In the genomic region with DNA sequence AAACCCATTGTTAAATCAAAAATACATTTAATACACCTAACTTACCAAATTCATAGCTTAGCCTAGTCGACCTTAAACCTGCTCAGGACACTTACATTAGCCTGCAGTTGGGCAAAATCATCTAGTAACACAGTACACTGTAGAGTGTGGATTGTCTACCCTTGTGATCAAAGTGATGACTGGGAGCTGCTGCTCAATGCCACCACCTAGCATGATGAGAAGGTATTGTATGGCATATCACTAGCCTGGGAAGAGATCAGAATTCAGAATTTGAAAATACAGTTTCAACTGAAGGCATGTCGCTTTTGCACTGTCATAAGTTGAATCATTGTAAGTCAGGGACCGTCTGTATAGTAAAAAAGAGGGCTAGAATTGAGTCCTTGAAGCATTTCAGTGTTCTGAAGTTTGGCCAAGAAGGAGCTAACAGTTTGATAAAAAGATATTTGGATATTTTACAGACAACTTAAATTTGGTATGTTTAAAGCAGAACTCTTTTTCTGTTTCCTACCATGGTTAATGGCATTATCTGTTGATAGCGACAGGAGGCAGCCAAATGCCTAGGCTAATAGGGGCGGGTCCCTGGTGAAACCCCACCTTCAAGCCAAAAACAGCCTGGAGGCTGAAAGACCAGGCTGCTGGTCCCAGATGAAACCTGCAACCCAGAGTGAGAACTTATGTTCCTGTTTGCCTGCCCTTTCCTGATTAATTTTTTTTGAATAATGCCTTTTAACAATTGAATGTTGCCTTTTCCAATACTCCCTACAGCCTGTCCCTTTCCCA, we compare ENCODE assay signal across 13 cellular contexts. TPM values are rescaled to one million over a fixed set of nuclear protein-coding genes. Genes with fewer than 3 reads are reported as not detected.
DNase-seq lines count a peak whose midpoint lies in the region; ATAC-seq, FAIRE-seq and TF ChIP-seq lines count a peak whose summit lies in the region.
"Had no signal": no experiment of that assay in that cellular context is flagged by ENCODE, and none has a peak within 500 bp of the region (broad histone marks: within the 10 kb centered on the region; RNA-seq: fewer than 3 reads in every experiment).

No MANE protein-coding gene starts in this region.

- H3K9me3 ChIP-seq in H1 (ENCODE audit: insufficient read depth in 2 of 2, low read depth in 1 of 2, low read length in 1 of 2) (no peaks in the 10 kb centered on the region), transverse colon (no peaks in the 10 kb centered on the region), kidney (ENCODE audit: control insufficient read depth in 1 of 2, low read length in 2 of 2) (no peaks in the 10 kb centered on the region)
- H3K9me3 ChIP-seq: BLaER1 treated with 17β-estradiol and CSF1 and Interleukin-3, amounts not matched to agents 10 nM and 100 nM; prostate gland had no signal

- H3K56ac ChIP-seq in H1 (replicated peaks; ENCODE audit: insufficient read length, low read depth, low read length): no peak overlapping the region

- H3K79me2 ChIP-seq in H1 (ENCODE audit: control insufficient read depth in 1 of 2, insufficient read depth in 2 of 2, low read length in 2 of 2): no peaks in the 10 kb centered on the region

- H3K9ac ChIP-seq in H1 (replicated peaks in 1 of 4; ENCODE audit: extremely low read depth in 1 of 4, low read depth in 3 of 4, low read length in 3 of 4) (no peak overlapping the region), kidney (ENCODE audit: low read length in 2 of 2) (no peak overlapping the region)
- H3K9ac ChIP-seq: BLaER1 treated with 17β-estradiol and CSF1 and Interleukin-3, amounts not matched to agents 10 nM and 100 nM had no signal

- peak; percentile 2 for DNase-seq in activated CD8-positive, alpha-beta T cell treated with anti-CD3 and anti-CD28 coated beads for 36 hours
- no peak for DNase-seq in activated CD8-positive, alpha-beta T cell treated with anti-CD3 and anti-CD28 coated beads, Interleukin-2, amount 10 ng/mL, durations not matched to agents 7 days and 5 days
- DNase-seq in NB4 (ENCODE audit: low read depth): peak; percentile 4
- DNase-seq in H1 (ENCODE audit: low read depth in 1 of 2, low spot score in 2 of 2): no peak
- no peak for DNase-seq in transverse colon
- no peak for DNase-seq in kidney
- DNase-seq: activated naive CD4-positive, alpha-beta T cell treated with anti-CD3 and anti-CD28 coated beads for 36 hours; NCI-H524 treated with DMSO at 0.1 percent for 48 hours had no signal

- H3K27me3 ChIP-seq in H1 (replicated peaks in 1 of 4; ENCODE audit: control insufficient read depth in 3 of 4, extremely low read depth in 1 of 4, insufficient read depth in 3 of 4, low read length in 3 of 4) (no peaks in the 10 kb centered on the region), transverse colon (no peaks in the 10 kb centered on the region)
- H3K27me3 ChIP-seq: BLaER1 treated with 17β-estradiol and CSF1 and Interleukin-3, amounts not matched to agents 10 nM and 100 nM had no signal

- H3K4ac ChIP-seq in H1 (replicated peaks; ENCODE audit: insufficient read length, low read depth, low read length): no peak overlapping the region

- no peak overlapping the region for H3K27ac Mint-ChIP-seq in activated CD8-positive, alpha-beta T cell treated with anti-CD3 and anti-CD28 coated beads for 36 hours
- H3K27ac Mint-ChIP-seq in activated CD8-positive, alpha-beta T cell treated with anti-CD3 and anti-CD28 coated beads, Interleukin-2, amount 10 ng/mL, durations not matched to agents 7 days and 5 days: no peak overlapping the region
- H3K27ac Mint-ChIP-seq: activated naive CD4-positive, alpha-beta T cell treated with anti-CD3 and anti-CD28 coated beads for 36 hours had no signal

- H2BK120ac ChIP-seq in H1 (replicated peaks; ENCODE audit: low read depth, low read length): no peak overlapping the region

- no peak overlapping the region for H3K27ac ChIP-seq in H1 (ENCODE audit: low read depth, low read length)
- no peak overlapping the region for H3K27ac ChIP-seq in transverse colon
- no peak overlapping the region for H3K27ac ChIP-seq in kidney (ENCODE audit: low read depth in 2 of 2, low read length in 2 of 2)
- H3K27ac ChIP-seq: BLaER1 treated with 17β-estradiol and CSF1 and Interleukin-3, amounts not matched to agents 10 nM and 100 nM; prostate gland had no signal

- POLR2A ChIA-PET in activated CD8-positive, alpha-beta T cell treated with anti-CD3 and anti-CD28 coated beads for 36 hours (lab: Charles Lee): no interaction called here
- POLR2A ChIA-PET in activated CD8-positive, alpha-beta T cell treated with anti-CD3 and anti-CD28 coated beads, Interleukin-2, amount 10 ng/mL, durations not matched to agents 7 days and 5 days (lab: Charles Lee): no interaction called here
- POLR2A ChIA-PET in H1 (lab: Charles Lee; ENCODE audit: partially characterized antibody): interaction anchor here (0.6 kb wide), 1 partner anchor 138 kb away, joined by 4 read pairs; no protein-coding TSS in a partner anchor

- H4K8ac ChIP-seq in H1 (ENCODE audit: extremely low read depth, insufficient read depth, low read length): no peak overlapping the region

- no peak overlapping the region for H4K91ac ChIP-seq in H1 (replicated peaks; ENCODE audit: insufficient read length, low read length)

- H3K18ac ChIP-seq in H1 (ENCODE audit: extremely low read depth, low read length): no peak overlapping the region

- H3K36me3 ChIP-seq in H1 (ENCODE audit: control insufficient read depth in 2 of 4, insufficient read depth in 4 of 4, low read length in 3 of 4) (no peaks in the 10 kb centered on the region), transverse colon (no peaks in the 10 kb centered on the region), kidney (ENCODE audit: control insufficient read depth in 1 of 2, insufficient read depth in 2 of 2, low read length in 2 of 2) (no peaks in the 10 kb centered on the region)
- H3K36me3 ChIP-seq: prostate gland had no signal

- no peak overlapping the region for H4K5ac ChIP-seq in H1 (ENCODE audit: insufficient read length, low read depth, low read length)

- in situ Hi-C loops in transverse colon (cut with MboI; ENCODE audit: low pct_ligation_motif_present in 1 of 4, low pct_unique_long_range_greater_than_20kb in 1 of 4, low sequenced_read_pairs in 3 of 4): no loop called here

- H2AK5ac ChIP-seq in H1 (ENCODE audit: low read depth, low read length): no peak overlapping the region

- no peaks in the 10 kb centered on the region for H3K27me3 Mint-ChIP-seq in activated CD8-positive, alpha-beta T cell treated with anti-CD3 and anti-CD28 coated beads for 36 hours
- no peaks in the 10 kb centered on the region for H3K27me3 Mint-ChIP-seq in activated CD8-positive, alpha-beta T cell treated with anti-CD3 and anti-CD28 coated beads, Interleukin-2, amount 10 ng/mL, durations not matched to agents 7 days and 5 days (ENCODE audit: low read depth)

- TF ChIP-seq POLR2A in NB4 (IDR thresholded peaks at IDR 0.05; ENCODE audit: extremely low read depth, insufficient read length): no peak
- no peak for TF ChIP-seq POLR2A in H1 (IDR thresholded peaks at IDR 0.05; ENCODE audit: control extremely low read depth in 1 of 2, low read depth in 2 of 2, low read length in 2 of 2)
- TF ChIP-seq POLR2A in transverse colon (IDR thresholded peaks at IDR 0.05): no peak

- peak; percentile 62 for FAIRE-seq in H1 (lab: Jason Lieb, UNC)
- FAIRE-seq in kidney (lab: Jason Lieb, UNC): no peak
- FAIRE-seq: TTC549 had no signal

- intact Hi-C loops in activated CD8-positive, alpha-beta T cell treated with anti-CD3 and anti-CD28 coated beads for 36 hours (cut with micrococcal nuclease): no loop called here
- intact Hi-C loops in transverse colon (cut with DNase I; ENCODE audit: low total_unique reads) (no loop called here), kidney (cut with DNase I) (no loop called here)

- no peaks in the 10 kb centered on the region; a peak in 1 of 7 replicates for H3K4me1 ChIP-seq in H1 (replicated peaks in 1 of 4; ENCODE audit: control insufficient read depth in 3 of 4, insufficient read depth in 4 of 4, low read length in 3 of 4)
- no peaks in the 10 kb centered on the region for H3K4me1 ChIP-seq in transverse colon
- no peaks in the 10 kb centered on the region for H3K4me1 ChIP-seq in kidney (ENCODE audit: control insufficient read depth in 1 of 2, insufficient read depth in 1 of 2, low read depth in 1 of 2, low read length in 2 of 2)
- H3K4me1 ChIP-seq: BLaER1 treated with 17β-estradiol and CSF1 and Interleukin-3, amounts not matched to agents 10 nM and 100 nM; prostate gland had no signal

- TF ChIP-seq EP300 in H1 (IDR thresholded peaks at IDR 0.05; ENCODE audit: borderline replicate concordance in 1 of 2, low read depth in 2 of 2, low read length in 2 of 2) (no peak), transverse colon (IDR thresholded peaks at IDR 0.05; ENCODE audit: low read depth) (no peak)

- CTCF ChIA-PET in activated CD8-positive, alpha-beta T cell treated with anti-CD3 and anti-CD28 coated beads for 36 hours (lab: Charles Lee): interaction anchor here (0.6 to 1.5 kb wide), 2 partner anchors 15 to 231 kb away, joined by 3 read pairs; no protein-coding TSS in a partner anchor
- CTCF ChIA-PET in activated CD8-positive, alpha-beta T cell treated with anti-CD3 and anti-CD28 coated beads, Interleukin-2, amount 10 ng/mL, durations not matched to agents 7 days and 5 days (lab: Charles Lee): interaction anchor here (0.6 kb wide), 1 partner anchor 413 kb away, joined by 3 read pairs; no protein-coding TSS in a partner anchor
- CTCF ChIA-PET in H1 (lab: Charles Lee; ENCODE audit: partially characterized antibody): interaction anchor here (0.6 to 1.9 kb wide), 12 partner anchors 9 to 520 kb away, joined by 3 to 14 read pairs (median 3); no protein-coding TSS in a partner anchor

- no peak overlapping the region for H3K23ac ChIP-seq in H1 (ENCODE audit: insufficient read length)

- no peak overlapping the region for H2BK15ac ChIP-seq in H1 (ENCODE audit: low read length)

- H3K79me1 ChIP-seq in H1 (ENCODE audit: low read depth, low read length): no peaks in the 10 kb centered on the region

- H3K4me3 Mint-ChIP-seq in activated CD8-positive, alpha-beta T cell treated with anti-CD3 and anti-CD28 coated beads for 36 hours: no peak overlapping the region
- H3K4me3 Mint-ChIP-seq in activated CD8-positive, alpha-beta T cell treated with anti-CD3 and anti-CD28 coated beads, Interleukin-2, amount 10 ng/mL, durations not matched to agents 7 days and 5 days: no peak overlapping the region
- H3K4me3 Mint-ChIP-seq: activated naive CD4-positive, alpha-beta T cell treated with anti-CD3 and anti-CD28 coated beads for 36 hours had no signal

- H3K4me3 ChIP-seq in NB4 (ENCODE audit: low read depth, low read length) (no peak overlapping the region), H1 (ENCODE audit: extremely low read depth in 1 of 4, insufficient read depth in 2 of 4, low read depth in 3 of 4, low read length in 4 of 4) (no peak overlapping the region), transverse colon (no peak overlapping the region), kidney (ENCODE audit: low read length in 2 of 2) (no peak overlapping the region)
- H3K4me3 ChIP-seq: BLaER1 treated with 17β-estradiol and CSF1 and Interleukin-3, amounts not matched to agents 10 nM and 100 nM; prostate gland had no signal

- H4K20me1 ChIP-seq in H1 (replicated peaks in 1 of 2; ENCODE audit: control insufficient read depth in 1 of 2, insufficient read depth in 2 of 2, low read length in 2 of 2): no peaks in the 10 kb centered on the region
- H4K20me1 ChIP-seq: BLaER1 treated with 17β-estradiol and CSF1 and Interleukin-3, amounts not matched to agents 10 nM and 100 nM had no signal

- ATAC-seq in activated CD8-positive, alpha-beta T cell treated with anti-CD3 and anti-CD28 coated beads for 36 hours: no peak
- ATAC-seq in activated CD8-positive, alpha-beta T cell treated with anti-CD3 and anti-CD28 coated beads, Interleukin-2, amount 10 ng/mL, durations not matched to agents 7 days and 5 days: no peak
- ATAC-seq in HG03457 (IDR thresholded peaks at IDR 0.05; ENCODE audit: unreplicated experiment) (no peak), GM21367 (IDR thresholded peaks at IDR 0.05; ENCODE audit: unreplicated experiment) (no peak)

- no peaks in the 10 kb centered on the region for H3K9me3 Mint-ChIP-seq in activated CD8-positive, alpha-beta T cell treated with anti-CD3 and anti-CD28 coated beads for 36 hours
- no peaks in the 10 kb centered on the region for H3K9me3 Mint-ChIP-seq in activated CD8-positive, alpha-beta T cell treated with anti-CD3 and anti-CD28 coated beads, Interleukin-2, amount 10 ng/mL, durations not matched to agents 7 days and 5 days (ENCODE audit: insufficient read depth)
- H3K9me3 Mint-ChIP-seq: activated naive CD4-positive, alpha-beta T cell treated with anti-CD3 and anti-CD28 coated beads for 36 hours had no signal

- no peak overlapping the region for H2BK20ac ChIP-seq in H1 (ENCODE audit: low read length)

- no peak for TF ChIP-seq CTCF in activated CD8-positive, alpha-beta T cell treated with anti-CD3 and anti-CD28 coated beads for 36 hours (IDR thresholded peaks at IDR 0.05)
- TF ChIP-seq CTCF in NB4 (IDR thresholded peaks at IDR 0.05; ENCODE audit: low read depth, low read length) (no peak), H1 (IDR thresholded peaks at IDR 0.05; ENCODE audit: control extremely low read depth in 1 of 3, insufficient read depth in 1 of 3, low read depth in 1 of 3, low read length in 3 of 3) (peak in 1 of 3 experiments; percentile 42; a peak in 1 of 4 replicates), transverse colon (IDR thresholded peaks at IDR 0.05) (peak in 4 of 5 experiments; percentile 11 to 31 (median 26)), kidney (IDR thresholded peaks at IDR 0.05; ENCODE audit: borderline replicate concordance, extremely low read depth, insufficient read depth) (no peak)

- peak; percentile 11 to 29; a peak in 2 of 4 replicates for TF ChIP-seq RAD21 in H1 (IDR thresholded peaks at IDR 0.05 in 1 of 2, conservative IDR thresholded peaks at IDR 0.05 in 1 of 2; ENCODE audit: low read depth in 2 of 2, low read length in 2 of 2)

- no peaks in the 10 kb centered on the region for H3K4me1 Mint-ChIP-seq in activated CD8-positive, alpha-beta T cell treated with anti-CD3 and anti-CD28 coated beads for 36 hours (ENCODE audit: low read depth)
- no peaks in the 10 kb centered on the region for H3K4me1 Mint-ChIP-seq in activated CD8-positive, alpha-beta T cell treated with anti-CD3 and anti-CD28 coated beads, Interleukin-2, amount 10 ng/mL, durations not matched to agents 7 days and 5 days (ENCODE audit: low read depth)

- H3K14ac ChIP-seq in H1 (ENCODE audit: insufficient read length): no peak overlapping the region

- no peak overlapping the region for H2BK5ac ChIP-seq in H1 (ENCODE audit: low read depth, low read length)

- H3K23me2 ChIP-seq in H1 (ENCODE audit: low read depth, low read length): no peaks in the 10 kb centered on the region

- no peak overlapping the region for H2BK12ac ChIP-seq in H1 (ENCODE audit: low read depth, low read length)

- H3K4me2 ChIP-seq in H1 (ENCODE audit: insufficient read depth in 1 of 2, low read depth in 2 of 2, low read length in 2 of 2): no peak overlapping the region
- H3K4me2 ChIP-seq: BLaER1 treated with 17β-estradiol and CSF1 and Interleukin-3, amounts not matched to agents 10 nM and 100 nM had no signal

- peaks cover 2% of the 10 kb centered on the region for H3K36me3 Mint-ChIP-seq in activated CD8-positive, alpha-beta T cell treated with anti-CD3 and anti-CD28 coated beads for 36 hours (ENCODE audit: low read depth)
- H3K36me3 Mint-ChIP-seq in activated CD8-positive, alpha-beta T cell treated with anti-CD3 and anti-CD28 coated beads, Interleukin-2, amount 10 ng/mL, durations not matched to agents 7 days and 5 days (ENCODE audit: low read depth): no peaks in the 10 kb centered on the region

- H2AFZ ChIP-seq in H1 (ENCODE audit: low read length): no peak overlapping the region

- 73% methylated on average over 5 of the region's 5 CpGs; no CpG with 5 or more reads in 1 of the 2 experiments for WGBS in H1 (ENCODE audit: extremely low coverage in 1 of 2, insufficient coverage in 1 of 2, insufficient read length in 1 of 2, insufficient replicate concordance in 2 of 2, low coverage in 1 of 2, low lambda C conversion rate in 2 of 2, missing lambda C conversion rate in 1 of 2), 2 experiments
- 77% methylated on average over 5 of the region's 5 CpGs for WGBS in transverse colon (ENCODE audit: low coverage in 1 of 2), 2 donors

RNA-seq across cellular contexts. Expression of a gene that starts 23.0 kb away (rescaled TPM):
- total RNA-seq in activated CD8-positive, alpha-beta T cell treated with anti-CD3 and anti-CD28 coated beads for 36 hours: 10 to 100 TPM; 58.9 to 64.3 TPM
- 10 to 100 TPM; 56.1 to 56.3 TPM for total RNA-seq in activated CD8-positive, alpha-beta T cell treated with anti-CD3 and anti-CD28 coated beads, Interleukin-2, amount 10 ng/mL, durations not matched to agents 7 days and 5 days
- 51.8 and 53.1 TPM in 2 replicates for total RNA-seq in H1 (2021; fragmentation: NEBNext Ultra II Directional; extraction: Animal tissue kit (Norgen Biotek cat#: 25700))
- polyA plus RNA-seq in H1 (2011; rRNA removed) (15.5 and 17.6 TPM in 2 replicates), kidney (ENCODE audit: insufficient read depth, low read depth, low replicate concordance) (32.0 TPM)
- 24.2 TPM for polyA plus RNA-seq in H1 (2011; cell fraction: cytosol; rRNA removed)
- polyA plus RNA-seq in H1 (2011; cell fraction: nucleus; rRNA removed): 14.5 TPM
- polyA plus RNA-seq in H1 (2012, experiment 1 of 2): 35.7 to 44.3 TPM (median 41.0 TPM) in 4 replicates
- 2.3 TPM for polyA plus RNA-seq in H1 (2012, experiment 2 of 2)
- polyA plus RNA-seq in H1 (2013, experiment 1 of 2): 36.3 TPM
- 40.3 TPM for polyA plus RNA-seq in H1 (2013, experiment 2 of 2)
- polyA minus RNA-seq in H1 (2011; rRNA and poly(A)+ RNA removed): 27.4 and 34.2 TPM in 2 replicates
- polyA minus RNA-seq in H1 (2011; cell fraction: cytosol; rRNA and poly(A)+ RNA removed): 20.8 TPM
- polyA minus RNA-seq in H1 (2011; cell fraction: nucleus; rRNA and poly(A)+ RNA removed): 18.6 TPM
- total RNA-seq in transverse colon (10 to 100 TPM in 3 of 4 donors, 1 to 10 TPM in 1; 6.6 to 56.9 (median 30.9) TPM), kidney (68.1 TPM)

Comparison
In these comparisons a context has a peak if more than half of its experiments do, and no peak if none do; other contexts are left out.
1. DNase-seq: peak in activated CD8-positive, alpha-beta T cell treated with anti-CD3 and anti-CD28 coated beads for 36 hours (single experiment) and NB4 (single experiment); none in activated CD8-positive, alpha-beta T cell treated with anti-CD3 and anti-CD28 coated beads, Interleukin-2, amount 10 ng/mL, durations not matched to agents 7 days and 5 days (single experiment), H1 (0 of 2), transverse colon (single experiment) and kidney (single experiment).
2. CTCF ChIP-seq: peak in transverse colon (4 of 5); none in activated CD8-positive, alpha-beta T cell treated with anti-CD3 and anti-CD28 coated beads for 36 hours (single experiment), NB4 (single experiment) and kidney (single experiment).